ENCODE assay signal across 24 cellular contexts in the genomic region with DNA sequence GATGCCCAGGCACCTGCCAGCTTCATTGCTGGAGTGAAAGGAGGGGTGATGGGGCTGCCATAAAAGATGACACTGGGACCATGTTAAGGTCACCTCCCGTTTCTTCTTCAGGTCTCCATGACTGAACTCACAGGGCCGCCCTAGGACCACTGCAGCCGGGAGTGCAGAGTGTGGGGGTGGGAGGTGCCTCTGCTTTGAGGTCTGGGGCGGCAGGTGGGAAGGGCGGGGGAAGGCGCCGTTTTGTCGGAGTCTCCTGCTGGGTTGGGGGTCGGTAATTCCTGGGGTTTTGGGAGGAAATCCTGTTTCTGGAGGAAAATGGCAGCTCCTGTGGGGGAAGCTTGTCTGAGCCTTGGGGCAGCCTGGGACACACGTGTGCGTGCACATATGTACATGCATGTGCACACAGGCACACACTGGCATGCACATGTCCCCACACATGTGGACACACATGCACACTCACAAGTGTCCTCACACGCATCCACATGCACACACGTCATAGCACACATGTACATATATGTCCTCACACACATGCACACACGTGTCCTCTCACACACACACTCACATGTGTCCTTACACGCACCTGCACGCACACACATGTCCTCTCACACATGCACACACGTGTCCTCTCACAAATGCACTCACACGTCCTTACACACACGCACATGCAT.
"Had no signal": no experiment of that assay in that cellular context is flagged by ENCODE, and none has a peak within 500 bp of the region (broad histone marks: within the 10 kb centered on the region; RNA-seq: fewer than 3 reads in every experiment).

No MANE protein-coding gene starts in this region.

- H3K36me3 ChIP-seq: brain microvascular endothelial cell, right atrium auricular region, transverse colon had no signal

- H3K9me3 ChIP-seq: testis, transverse colon had no signal

- H3K4me3 ChIP-seq: right atrium auricular region, testis, transverse colon had no signal

- H3K4me1 ChIP-seq: parathyroid adenoma, right atrium auricular region, transverse colon had no signal

- ATAC-seq: activated CD4-positive, alpha-beta T cell treated with anti-CD3 and anti-CD28 coated beads for 36 hours; activated CD8-positive, alpha-beta memory T cell treated with anti-CD3 and anti-CD28 coated beads, Interleukin-2, amount 10 ng/mL, durations not matched to agents 7 days and 5 days; activated CD8-positive, alpha-beta T cell treated with anti-CD3 and anti-CD28 coated beads, Interleukin-2, amount 10 ng/mL, durations not matched to agents 7 days and 5 days; activated T-cell treated with anti-CD3 and anti-CD28 coated beads, Interleukin-2, amount 50 U/mL, for 72 hours; left colon had no signal

- FAIRE-seq: astrocyte, endothelial cell of umbilical vein, kidney had no signal

- H3K9ac ChIP-seq: parathyroid adenoma had no signal

- H3K79me2 ChIP-seq: parathyroid adenoma had no signal

- H2AFZ ChIP-seq: parathyroid adenoma had no signal

- H3K27me3 ChIP-seq: brain microvascular endothelial cell, right atrium auricular region, testis, transverse colon had no signal

- H3K27ac ChIP-seq: brain microvascular endothelial cell, parathyroid adenoma, right atrium auricular region, testis, transverse colon had no signal

- DNase-seq: activated CD4-positive, alpha-beta T cell treated with anti-CD3 and anti-CD28 coated beads for 36 hours; activated CD4-positive, CD25-positive, alpha-beta regulatory T cell; activated CD8-positive, alpha-beta memory T cell treated with anti-CD3 and anti-CD28 coated beads, Interleukin-2, amount 10 ng/mL, durations not matched to agents 7 days and 5 days; activated CD8-positive, alpha-beta T cell treated with anti-CD3 and anti-CD28 coated beads, Interleukin-2, amount 10 ng/mL, durations not matched to agents 7 days and 5 days; activated naive CD4-positive, alpha-beta T cell treated with anti-CD3 and anti-CD28 coated beads, Interleukin-2, amount 10 ng/mL, durations not matched to agents 7 days and 5 days; activated T-cell treated with anti-CD3 and anti-CD28 coated beads for 4 hours; activated T-cell treated with anti-CD3 and anti-CD28 coated beads, Interleukin-2, amount 50 U/mL, for 72 hours; amniotic stem cell; brain microvascular endothelial cell; cortex of kidney; hippocampal formation; left colon; naive B cell; occipital lobe; stimulated activated CD4-positive, alpha-beta T cell treated with anti-CD3 and anti-CD28 coated beads, Interleukin-2, amount 100 ng/mL, for 48 hours; stimulated activated naive CD4-positive, alpha-beta T cell treated with Interleukin-2 at 50 U/mL for 16 hours; T-helper 2 cell; testis; transverse colon had no signal
